Comparison of ENCODE assay signal across 2 cellular contexts in the genomic region with DNA sequence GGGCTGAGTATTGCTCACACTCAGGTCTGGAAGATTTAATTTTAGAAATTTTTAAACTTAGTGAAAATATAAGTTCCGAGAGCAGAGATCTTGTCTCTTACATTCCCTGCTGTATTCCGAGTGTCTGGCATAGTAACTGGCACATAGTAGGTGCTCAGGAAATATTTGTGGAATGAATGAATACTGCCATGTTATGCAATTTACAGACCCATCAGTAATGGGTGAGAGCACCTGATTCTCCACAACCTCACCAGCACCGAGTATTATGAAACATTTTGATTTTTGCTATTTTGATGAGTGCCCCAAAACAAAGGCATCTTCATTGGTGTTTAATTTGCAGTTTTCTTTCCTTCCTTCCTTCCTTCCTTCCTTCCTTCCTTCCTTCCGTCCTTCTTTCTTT.
TF ChIP-seq lines count a peak whose summit lies in the region.

No MANE protein-coding gene starts in this region.

TF ChIP-seq in HepG2, 621 proteins besides CTCF, POLR2A, EP300 and RAD21:
- no peak for TF ChIP-seq ZNF614 (CRISPR knock-in tag; IDR thresholded peaks at IDR 0.05; ENCODE audit: borderline replicate concordance)
- TF ChIP-seq ZKSCAN1 (IDR thresholded peaks at IDR 0.05; ENCODE audit: low read length), result peak; percentile 58; the same call in 1 of the 2 replicates

TF ChIP-seq in HEK293, 187 proteins besides CTCF, POLR2A, EP300 and RAD21:
- TF ChIP-seq, protein P1, sequence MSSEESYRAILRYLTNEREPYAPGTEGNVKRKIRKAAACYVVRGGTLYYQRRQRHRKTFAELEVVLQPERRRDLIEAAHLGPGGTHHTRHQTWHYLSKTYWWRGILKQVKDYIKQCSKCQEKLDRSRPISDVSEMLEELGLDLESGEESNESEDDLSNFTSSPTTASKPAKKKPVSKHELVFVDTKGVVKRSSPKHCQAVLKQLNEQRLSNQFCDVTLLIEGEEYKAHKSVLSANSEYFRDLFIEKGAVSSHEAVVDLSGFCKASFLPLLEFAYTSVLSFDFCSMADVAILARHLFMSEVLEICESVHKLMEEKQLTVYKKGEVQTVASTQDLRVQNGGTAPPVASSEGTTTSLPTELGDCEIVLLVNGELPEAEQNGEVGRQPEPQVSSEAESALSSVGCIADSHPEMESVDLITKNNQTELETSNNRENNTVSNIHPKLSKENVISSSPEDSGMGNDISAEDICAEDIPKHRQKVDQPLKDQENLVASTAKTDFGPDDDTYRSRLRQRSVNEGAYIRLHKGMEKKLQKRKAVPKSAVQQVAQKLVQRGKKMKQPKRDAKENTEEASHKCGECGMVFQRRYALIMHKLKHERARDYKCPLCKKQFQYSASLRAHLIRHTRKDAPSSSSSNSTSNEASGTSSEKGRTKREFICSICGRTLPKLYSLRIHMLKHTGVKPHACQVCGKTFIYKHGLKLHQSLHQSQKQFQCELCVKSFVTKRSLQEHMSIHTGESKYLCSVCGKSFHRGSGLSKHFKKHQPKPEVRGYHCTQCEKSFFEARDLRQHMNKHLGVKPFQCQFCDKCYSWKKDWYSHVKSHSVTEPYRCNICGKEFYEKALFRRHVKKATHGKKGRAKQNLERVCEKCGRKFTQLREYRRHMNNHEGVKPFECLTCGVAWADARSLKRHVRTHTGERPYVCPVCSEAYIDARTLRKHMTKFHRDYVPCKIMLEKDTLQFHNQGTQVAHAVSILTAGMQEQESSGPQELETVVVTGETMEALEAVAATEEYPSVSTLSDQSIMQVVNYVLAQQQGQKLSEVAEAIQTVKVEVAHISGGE (tag by site-specific recombination; conservative IDR thresholded peaks at IDR 0.05; ENCODE audit: low read depth), result no peak
- TF ChIP-seq ZNF366 (tag by site-specific recombination; conservative IDR thresholded peaks at IDR 0.05), result peak; percentile 66
